17 cellular contexts compared by ENCODE assay signal in genomic region chr2:37706784-37707183, GRCh38. TPM values are rescaled to one million over a fixed set of nuclear protein-coding genes. Genes with fewer than 3 reads are reported as not detected.
A peak's percentile ranks its signal among the peaks of the same experiment; 100 is the strongest.
DNase-seq lines count a peak whose midpoint lies in the region; ATAC-seq, FAIRE-seq and TF ChIP-seq lines count a peak whose summit lies in the region.
"Had no signal": no experiment of that assay in that cellular context is flagged by ENCODE, and none has a peak within 500 bp of the region (broad histone marks: within the 10 kb centered on the region; RNA-seq: fewer than 3 reads in every experiment).

No MANE protein-coding gene starts in this region.

- H3F3A ChIP-seq in Loucy (ENCODE audit: low read depth) (no peaks in the 10 kb centered on the region), GM23338 (replicated peaks; ENCODE audit: low read depth) (no peaks in the 10 kb centered on the region)

- peaks cover 4% of the 10 kb centered on the region for H3K9me3 Mint-ChIP-seq in astrocyte (ENCODE audit: unreplicated experiment)
- H3K9me3 Mint-ChIP-seq in GM23338: peaks cover 1% of the 10 kb centered on the region; the same call in 1 of the 3 replicates

- no peak overlapping the region for H2BK120ac ChIP-seq in trophoblast cell (ENCODE audit: insufficient read depth, low read length, poor library complexity)

- peak overlapping the region in 2 of 11 experiments; percentile 19 to 23; a peak in 2 of 22 replicates for H3K27ac ChIP-seq in BLaER1 treated with 17β-estradiol and CSF1 and Interleukin-3, amounts not matched to agents 10 nM and 100 nM
- H3K27ac ChIP-seq in astrocyte (ENCODE audit: low read depth, low read length) (no peak overlapping the region), trophoblast cell (ENCODE audit: low read depth, low read length) (no peak overlapping the region), GM23338 (ENCODE audit: low read depth) (no peak overlapping the region)
- H3K27ac ChIP-seq: ascending aorta, coronary artery, psoas muscle had no signal

- H3K9ac ChIP-seq in BLaER1 treated with 17β-estradiol and CSF1 and Interleukin-3, amounts not matched to agents 10 nM and 100 nM: 0 out of 22 replicates have a peak overlapping the region, but pooled peaks of 1 of the 11 experiments have one; percentile 35
- H3K9ac ChIP-seq in Loucy (ENCODE audit: low read depth, low read length, poor library complexity, severe bottlenecking) (no peak overlapping the region), astrocyte (ENCODE audit: low read length) (no peak overlapping the region), trophoblast cell (ENCODE audit: low read length) (no peak overlapping the region)

- no peaks in the 10 kb centered on the region for H3K27me3 Mint-ChIP-seq in astrocyte (ENCODE audit: low read depth, unreplicated experiment)
- peaks cover 2% of the 10 kb centered on the region for H3K27me3 Mint-ChIP-seq in GM23338 (ENCODE audit: insufficient read depth, low read depth, poor library complexity)
- H3K27me3 Mint-ChIP-seq: naive thymus-derived CD8-positive, alpha-beta T cell had no signal

- no peak for TF ChIP-seq CTCF in Loucy (conservative IDR thresholded peaks at IDR 0.05; ENCODE audit: low read length)
- no peak for TF ChIP-seq CTCF in astrocyte (IDR thresholded peaks at IDR 0.05; ENCODE audit: insufficient read depth, low read depth, low read length)
- no peak for TF ChIP-seq CTCF in GM23338 (conservative IDR thresholded peaks at IDR 0.05; ENCODE audit: low read depth in 2 of 2)

- no peak overlapping the region for H3K4ac ChIP-seq in trophoblast cell (ENCODE audit: low read depth, low read length)

- ATAC-seq in Right ventricle myocardium superior (ENCODE audit: poor library complexity) (no peak), GM23338 (no peak)
- ATAC-seq: naive thymus-derived CD8-positive, alpha-beta T cell; psoas muscle had no signal

- no peaks in the 10 kb centered on the region for H4K20me1 ChIP-seq in BLaER1 treated with 17β-estradiol and CSF1 and Interleukin-3, amounts not matched to agents 10 nM and 100 nM
- no peaks in the 10 kb centered on the region for H4K20me1 ChIP-seq in Loucy (ENCODE audit: insufficient read depth, low read length, poor library complexity, severe bottlenecking)
- H4K20me1 ChIP-seq in astrocyte (ENCODE audit: insufficient read depth, low read length): no peaks in the 10 kb centered on the region
- H4K20me1 ChIP-seq in GM23338 (replicated peaks; ENCODE audit: insufficient read depth): no peaks in the 10 kb centered on the region

- peak overlapping the region in 6 of 11 experiments; percentile 35 to 84 (median 68); a peak in 14 of 22 replicates for H3K4me2 ChIP-seq in BLaER1 treated with 17β-estradiol and CSF1 and Interleukin-3, amounts not matched to agents 10 nM and 100 nM
- H3K4me2 ChIP-seq in Loucy (ENCODE audit: low read depth, low read length, poor library complexity, severe bottlenecking) (peak overlapping the region; percentile 25), astrocyte (ENCODE audit: low read length) (no peak overlapping the region), trophoblast cell (ENCODE audit: low read length) (no peak overlapping the region), GM23338 (no peak overlapping the region)

- no peak overlapping the region for H3K14ac ChIP-seq in trophoblast cell (ENCODE audit: low read length)

- no peak overlapping the region for H2BK5ac ChIP-seq in trophoblast cell (ENCODE audit: low read depth, low read length, poor library complexity)

- H3K27me3 ChIP-seq in BLaER1 treated with 17β-estradiol and CSF1 and Interleukin-3, amounts not matched to agents 10 nM and 100 nM: peaks cover 0 to 12% (median 0%) of the 10 kb centered on the region in 11 experiments; a peak in 2 of 22 replicates
- H3K27me3 ChIP-seq in Loucy (ENCODE audit: insufficient read depth, low read length, poor library complexity, severe bottlenecking): no peaks in the 10 kb centered on the region
- no peaks in the 10 kb centered on the region for H3K27me3 ChIP-seq in astrocyte (ENCODE audit: insufficient read depth, low read length)
- no peaks in the 10 kb centered on the region for H3K27me3 ChIP-seq in trophoblast cell (ENCODE audit: insufficient read depth, low read length)
- H3K27me3 ChIP-seq in GM23338 (ENCODE audit: insufficient read depth): no peaks in the 10 kb centered on the region
- H3K27me3 ChIP-seq: ascending aorta had no signal

- no peak overlapping the region for H4K12ac ChIP-seq in trophoblast cell (ENCODE audit: low read depth, low read length)

- H3K4me3 Mint-ChIP-seq in astrocyte (ENCODE audit: unreplicated experiment): no peak overlapping the region
- H3K4me3 Mint-ChIP-seq in GM23338: no peak overlapping the region
- H3K4me3 Mint-ChIP-seq: naive thymus-derived CD8-positive, alpha-beta T cell had no signal

- H3K4me1 ChIP-seq in BLaER1 treated with 17β-estradiol and CSF1 and Interleukin-3, amounts not matched to agents 10 nM and 100 nM: peaks cover 26 to 53% (median 36%) of the 10 kb centered on the region in 10 experiments
- H3K4me1 ChIP-seq in Loucy (ENCODE audit: insufficient read depth, low read length, poor library complexity, severe bottlenecking): peaks cover 43% of the 10 kb centered on the region
- peaks cover 11% of the 10 kb centered on the region for H3K4me1 ChIP-seq in astrocyte (ENCODE audit: insufficient read depth, low read length)
- peaks cover 5 to 11% of the 10 kb centered on the region in 2 experiments for H3K4me1 ChIP-seq in trophoblast cell (ENCODE audit: control insufficient read depth in 1 of 2, insufficient read depth in 2 of 2, low read length in 2 of 2)
- H3K4me1 ChIP-seq in GM23338 (ENCODE audit: insufficient read depth): 0 out of 2 replicates have a peak, but pooled peaks cover 4% of the 10 kb centered on the region
- H3K4me1 ChIP-seq: ascending aorta, psoas muscle had no signal

- no peaks in the 10 kb centered on the region for H3K36me3 ChIP-seq in BLaER1 treated with 17β-estradiol and CSF1 and Interleukin-3, amounts not matched to agents 10 nM and 100 nM
- no peaks in the 10 kb centered on the region for H3K36me3 ChIP-seq in Loucy (ENCODE audit: insufficient read depth, low read length)
- H3K36me3 ChIP-seq in astrocyte (ENCODE audit: insufficient read depth, low read length): no peaks in the 10 kb centered on the region
- no peaks in the 10 kb centered on the region for H3K36me3 ChIP-seq in trophoblast cell (ENCODE audit: control insufficient read depth in 1 of 2, insufficient read depth in 2 of 2, low read length in 2 of 2)
- H3K36me3 ChIP-seq in GM23338 (ENCODE audit: insufficient read depth): no peaks in the 10 kb centered on the region
- H3K36me3 ChIP-seq: ascending aorta had no signal

- H3K36me3 Mint-ChIP-seq in astrocyte (ENCODE audit: low read depth, unreplicated experiment) (no peaks in the 10 kb centered on the region), GM23338 (ENCODE audit: low read depth) (no peaks in the 10 kb centered on the region)

- no peak overlapping the region for H3K4me3 ChIP-seq in BLaER1 treated with 17β-estradiol and CSF1 and Interleukin-3, amounts not matched to agents 10 nM and 100 nM
- H3K4me3 ChIP-seq in Loucy (ENCODE audit: low read length, poor library complexity, severe bottlenecking) (no peak overlapping the region), astrocyte (ENCODE audit: insufficient read depth, low read depth, low read length) (no peak overlapping the region), trophoblast cell (ENCODE audit: low read depth, low read length) (no peak overlapping the region), GM23338 (no peak overlapping the region)
- H3K4me3 ChIP-seq: ascending aorta, coronary artery, psoas muscle had no signal

- peak overlapping the region; percentile 43 for H4K8ac ChIP-seq in trophoblast cell (ENCODE audit: low read depth, low read length)

- H2AK5ac ChIP-seq in trophoblast cell (ENCODE audit: low read length): no peak overlapping the region

- whole genome bisulfite sequencing in trophoblast cell (ENCODE audit: extremely low coverage, insufficient coverage, insufficient read length): no CpG with 5 or more reads among the region's 2 CpGs

- FAIRE-seq in astrocyte (lab: Jason Lieb, UNC): no peak

- H3K18ac ChIP-seq in trophoblast cell (ENCODE audit: low read length): no peak overlapping the region

- H3K27ac Mint-ChIP-seq in astrocyte (ENCODE audit: unreplicated experiment) (no peak overlapping the region), GM23338 (no peak overlapping the region)

- H3K79me2 ChIP-seq in Loucy (ENCODE audit: insufficient read depth, low read length) (no peaks in the 10 kb centered on the region), astrocyte (ENCODE audit: insufficient read depth, low read length) (no peaks in the 10 kb centered on the region), trophoblast cell (ENCODE audit: control insufficient read depth, insufficient read depth, low read length, poor library complexity) (no peaks in the 10 kb centered on the region), GM23338 (replicated peaks; ENCODE audit: insufficient read depth) (no peaks in the 10 kb centered on the region)

- H3K9me2 ChIP-seq in Loucy (replicated peaks; ENCODE audit: low read depth, low read length) (no peaks in the 10 kb centered on the region), GM23338 (ENCODE audit: insufficient read depth) (no peaks in the 10 kb centered on the region)

- intact Hi-C loops in Right ventricle myocardium superior (cut with DNase I): no loop called here

- peaks cover 9% of the 10 kb centered on the region for H3K79me1 ChIP-seq in trophoblast cell (ENCODE audit: low read length)

- H3K9me3 ChIP-seq in BLaER1 treated with 17β-estradiol and CSF1 and Interleukin-3, amounts not matched to agents 10 nM and 100 nM (replicated peaks in 1 of 11): peaks cover 0 to 18% (median 4%) of the 10 kb centered on the region in 11 experiments; a peak in 10 of 22 replicates
- H3K9me3 ChIP-seq in Loucy (ENCODE audit: insufficient read depth, low read depth, low read length): no peaks in the 10 kb centered on the region
- no peaks in the 10 kb centered on the region for H3K9me3 ChIP-seq in astrocyte (ENCODE audit: insufficient read depth, low read depth, low read length)
- no peaks in the 10 kb centered on the region for H3K9me3 ChIP-seq in trophoblast cell (ENCODE audit: insufficient read depth, low read depth, low read length)
- H3K9me3 ChIP-seq: ascending aorta, psoas muscle had no signal

- peak overlapping the region; percentile 47; the same call in 1 of the 2 replicates for H2AFZ ChIP-seq in Loucy (ENCODE audit: low read length)
- peak overlapping the region; percentile 3 for H2AFZ ChIP-seq in astrocyte (ENCODE audit: low read depth, low read length)
- no peak overlapping the region for H2AFZ ChIP-seq in trophoblast cell (ENCODE audit: insufficient read depth, low read length, poor library complexity)
- no peak overlapping the region for H2AFZ ChIP-seq in GM23338

- no peak overlapping the region for H4K91ac ChIP-seq in trophoblast cell (ENCODE audit: low read depth, low read length)

- H2BK12ac ChIP-seq in trophoblast cell (ENCODE audit: low read length): no peak overlapping the region

- H3K4me1 Mint-ChIP-seq in astrocyte (ENCODE audit: low read depth, unreplicated experiment) (peaks cover 30% of the 10 kb centered on the region), GM23338 (peaks cover 9% of the 10 kb centered on the region)

- no peak overlapping the region for H3K23ac ChIP-seq in trophoblast cell (ENCODE audit: low read length)

- no peak for DNase-seq in astrocyte (ENCODE audit: low read depth)
- DNase-seq in trophoblast cell: no peak
- DNase-seq in Right ventricle myocardium superior: no peak
- no peak for DNase-seq in GM23338 (ENCODE audit: low spot score)
- DNase-seq in islet precursor cell: no peak
- no peak for DNase-seq in stimulated activated CD4-positive, alpha-beta T cell treated with anti-CD3 and anti-CD28 coated beads, Interleukin-4, amount 100 ng/mL, for 4 hours
- DNase-seq: activated CD4-positive, alpha-beta T cell treated with anti-CD3 and anti-CD28 coated beads, Interleukin-2, amount 50 U/mL, for 48 hours; activated effector memory CD4-positive, alpha-beta T cell treated with anti-CD3 and anti-CD28 coated beads, Interleukin-2, amount 50 U/mL, for 16 hours; AML-193; naive thymus-derived CD8-positive, alpha-beta T cell; NCI-H2081 treated with DMSO at 0.1 percent for 48 hours; NCI-H510A treated with DMSO at 0.1 percent for 48 hours; psoas muscle had no signal

RNA-seq across cellular contexts. Expression of gene CDC42EP3, which starts 35.3 kb away (rescaled TPM):
- total RNA-seq in astrocyte: 94.3 and 102 TPM in 2 replicates
- 60.8 TPM in 2 replicates for polyA plus RNA-seq in trophoblast cell (2013)
- total RNA-seq in Right ventricle myocardium superior: 75.3 TPM
- total RNA-seq in GM23338 (2014; rRNA removed; shearing (Covaris generic)): 23.2 and 31.4 TPM in 2 replicates
- polyA plus RNA-seq in GM23338 (2016; fragmentation: Nextera tagmentation; extraction: Ambion mirVana): 22.9 and 31.4 TPM in 2 replicates

Comparison
In these comparisons a context has a peak if more than half of its experiments do, and no peak if none do; other contexts are left out.
1. H3K4me2 ChIP-seq: peak in BLaER1 treated with 17β-estradiol and CSF1 and Interleukin-3, amounts not matched to agents 10 nM and 100 nM (6 of 11) and Loucy (single experiment); none in astrocyte (single experiment), trophoblast cell (single experiment) and GM23338 (single experiment).
2. H2AFZ ChIP-seq: peak in Loucy (single experiment) and astrocyte (single experiment); none in trophoblast cell (single experiment) and GM23338 (single experiment).